1 cellular context compared by ENCODE assay signal in the genomic region with DNA sequence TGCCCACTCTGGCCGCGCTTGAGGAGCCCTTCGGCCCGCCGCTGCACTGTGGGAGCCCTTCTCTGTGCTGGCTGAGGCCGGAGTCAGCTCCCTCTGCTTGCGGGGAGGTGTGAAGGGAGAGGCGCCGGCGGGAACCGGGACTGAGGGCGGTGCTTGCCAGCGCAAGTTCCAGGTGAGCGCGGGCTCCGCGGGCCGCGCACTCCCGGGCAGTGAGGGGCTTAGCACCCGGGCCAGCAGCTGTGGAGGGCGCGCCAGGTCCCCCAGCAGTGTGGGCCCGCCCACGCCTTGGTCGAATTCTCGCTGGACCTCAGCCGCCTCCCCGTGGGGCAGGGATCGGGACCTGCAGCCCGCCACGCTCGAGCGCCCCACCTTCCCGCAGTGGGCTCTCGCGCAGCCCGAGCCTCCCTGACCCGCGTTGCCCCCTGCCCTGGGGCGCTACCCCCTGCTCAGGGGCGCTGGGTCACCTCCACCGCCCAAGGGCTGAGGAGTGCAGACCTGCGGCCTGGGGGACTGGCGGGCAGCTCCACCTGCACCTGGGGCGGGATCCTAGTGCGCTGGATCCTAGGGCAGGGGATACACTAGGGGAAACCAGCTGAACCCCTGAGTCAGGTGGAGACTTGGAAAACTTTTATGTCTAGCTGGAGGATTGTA.
TF ChIP-seq lines count a peak whose summit lies in the region.

No MANE protein-coding gene starts in this region.

TF ChIP-seq in GM23338, 12 proteins besides CTCF, POLR2A, EP300 and RAD21:
- no peak for TF ChIP-seq EZH2phosphoT487 (IDR thresholded peaks at IDR 0.05; ENCODE audit: unreplicated experiment)
- no peak for TF ChIP-seq JUNB (IDR thresholded peaks at IDR 0.05; ENCODE audit: unreplicated experiment)
- no peak for TF ChIP-seq STAT1 (IDR thresholded peaks at IDR 0.05; ENCODE audit: unreplicated experiment)
- no peak for TF ChIP-seq ZNF331 (CRISPR knock-in tag; IDR thresholded peaks at IDR 0.05; ENCODE audit: low read depth)
- TF ChIP-seq, protein P1, sequence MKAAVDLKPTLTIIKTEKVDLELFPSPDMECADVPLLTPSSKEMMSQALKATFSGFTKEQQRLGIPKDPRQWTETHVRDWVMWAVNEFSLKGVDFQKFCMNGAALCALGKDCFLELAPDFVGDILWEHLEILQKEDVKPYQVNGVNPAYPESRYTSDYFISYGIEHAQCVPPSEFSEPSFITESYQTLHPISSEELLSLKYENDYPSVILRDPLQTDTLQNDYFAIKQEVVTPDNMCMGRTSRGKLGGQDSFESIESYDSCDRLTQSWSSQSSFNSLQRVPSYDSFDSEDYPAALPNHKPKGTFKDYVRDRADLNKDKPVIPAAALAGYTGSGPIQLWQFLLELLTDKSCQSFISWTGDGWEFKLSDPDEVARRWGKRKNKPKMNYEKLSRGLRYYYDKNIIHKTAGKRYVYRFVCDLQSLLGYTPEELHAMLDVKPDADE (IDR thresholded peaks at IDR 0.05), result no peak
- no peak for TF ChIP-seq NANOG (IDR thresholded peaks at IDR 0.05; ENCODE audit: borderline replicate concordance)
- TF ChIP-seq ZNF114 (CRISPR knock-in tag; IDR thresholded peaks at IDR 0.05), result no peak
- TF ChIP-seq CREB1 (CRISPR knock-in tag; IDR thresholded peaks at IDR 0.05; ENCODE audit: low read depth), result no peak
- TF ChIP-seq, protein P2, sequence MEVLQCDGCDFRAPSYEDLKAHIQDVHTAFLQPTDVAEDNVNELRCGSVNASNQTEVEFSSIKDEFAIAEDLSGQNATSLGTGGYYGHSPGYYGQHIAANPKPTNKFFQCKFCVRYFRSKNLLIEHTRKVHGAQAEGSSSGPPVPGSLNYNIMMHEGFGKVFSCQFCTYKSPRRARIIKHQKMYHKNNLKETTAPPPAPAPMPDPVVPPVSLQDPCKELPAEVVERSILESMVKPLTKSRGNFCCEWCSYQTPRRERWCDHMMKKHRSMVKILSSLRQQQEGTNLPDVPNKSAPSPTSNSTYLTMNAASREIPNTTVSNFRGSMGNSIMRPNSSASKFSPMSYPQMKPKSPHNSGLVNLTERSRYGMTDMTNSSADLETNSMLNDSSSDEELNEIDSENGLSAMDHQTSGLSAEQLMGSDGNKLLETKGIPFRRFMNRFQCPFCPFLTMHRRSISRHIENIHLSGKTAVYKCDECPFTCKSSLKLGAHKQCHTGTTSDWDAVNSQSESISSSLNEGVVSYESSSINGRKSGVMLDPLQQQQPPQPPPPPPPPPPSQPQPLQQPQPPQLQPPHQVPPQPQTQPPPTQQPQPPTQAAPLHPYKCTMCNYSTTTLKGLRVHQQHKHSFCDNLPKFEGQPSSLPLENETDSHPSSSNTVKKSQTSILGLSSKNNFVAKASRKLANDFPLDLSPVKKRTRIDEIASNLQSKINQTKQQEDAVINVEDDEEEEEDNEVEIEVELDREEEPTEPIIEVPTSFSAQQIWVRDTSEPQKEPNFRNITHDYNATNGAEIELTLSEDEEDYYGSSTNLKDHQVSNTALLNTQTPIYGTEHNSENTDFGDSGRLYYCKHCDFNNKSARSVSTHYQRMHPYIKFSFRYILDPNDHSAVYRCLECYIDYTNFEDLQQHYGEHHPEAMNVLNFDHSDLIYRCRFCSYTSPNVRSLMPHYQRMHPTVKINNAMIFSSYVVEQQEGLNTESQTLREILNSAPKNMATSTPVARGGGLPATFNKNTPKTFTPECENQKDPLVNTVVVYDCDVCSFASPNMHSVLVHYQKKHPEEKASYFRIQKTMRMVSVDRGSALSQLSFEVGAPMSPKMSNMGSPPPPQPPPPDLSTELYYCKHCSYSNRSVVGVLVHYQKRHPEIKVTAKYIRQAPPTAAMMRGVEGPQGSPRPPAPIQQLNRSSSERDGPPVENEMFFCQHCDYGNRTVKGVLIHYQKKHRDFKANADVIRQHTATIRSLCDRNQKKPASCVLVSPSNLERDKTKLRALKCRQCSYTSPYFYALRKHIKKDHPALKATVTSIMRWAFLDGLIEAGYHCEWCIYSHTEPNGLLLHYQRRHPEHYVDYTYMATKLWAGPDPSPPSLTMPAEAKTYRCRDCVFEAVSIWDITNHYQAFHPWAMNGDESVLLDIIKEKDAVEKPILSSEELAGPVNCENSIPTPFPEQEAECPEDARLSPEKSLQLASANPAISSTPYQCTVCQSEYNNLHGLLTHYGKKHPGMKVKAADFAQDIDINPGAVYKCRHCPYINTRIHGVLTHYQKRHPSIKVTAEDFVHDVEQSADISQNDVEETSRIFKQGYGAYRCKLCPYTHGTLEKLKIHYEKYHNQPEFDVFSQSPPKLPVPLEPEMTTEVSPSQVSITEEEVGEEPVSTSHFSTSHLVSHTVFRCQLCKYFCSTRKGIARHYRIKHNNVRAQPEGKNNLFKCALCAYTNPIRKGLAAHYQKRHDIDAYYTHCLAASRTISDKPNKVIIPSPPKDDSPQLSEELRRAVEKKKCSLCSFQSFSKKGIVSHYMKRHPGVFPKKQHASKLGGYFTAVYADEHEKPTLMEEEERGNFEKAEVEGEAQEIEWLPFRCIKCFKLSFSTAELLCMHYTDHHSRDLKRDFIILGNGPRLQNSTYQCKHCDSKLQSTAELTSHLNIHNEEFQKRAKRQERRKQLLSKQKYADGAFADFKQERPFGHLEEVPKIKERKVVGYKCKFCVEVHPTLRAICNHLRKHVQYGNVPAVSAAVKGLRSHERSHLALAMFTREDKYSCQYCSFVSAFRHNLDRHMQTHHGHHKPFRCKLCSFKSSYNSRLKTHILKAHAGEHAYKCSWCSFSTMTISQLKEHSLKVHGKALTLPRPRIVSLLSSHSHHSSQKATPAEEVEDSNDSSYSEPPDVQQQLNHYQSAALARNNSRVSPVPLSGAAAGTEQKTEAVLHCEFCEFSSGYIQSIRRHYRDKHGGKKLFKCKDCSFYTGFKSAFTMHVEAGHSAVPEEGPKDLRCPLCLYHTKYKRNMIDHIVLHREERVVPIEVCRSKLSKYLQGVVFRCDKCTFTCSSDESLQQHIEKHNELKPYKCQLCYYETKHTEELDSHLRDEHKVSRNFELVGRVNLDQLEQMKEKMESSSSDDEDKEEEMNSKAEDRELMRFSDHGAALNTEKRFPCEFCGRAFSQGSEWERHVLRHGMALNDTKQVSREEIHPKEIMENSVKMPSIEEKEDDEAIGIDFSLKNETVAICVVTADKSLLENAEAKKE (CRISPR knock-in tag; IDR thresholded peaks at IDR 0.05), result no peak
- TF ChIP-seq POLR2AphosphoS5 (IDR thresholded peaks at IDR 0.05; ENCODE audit: low read depth), result no peak
- no peak for TF ChIP-seq REST (IDR thresholded peaks at IDR 0.05; ENCODE audit: unreplicated experiment)
- no peak for TF ChIP-seq EZH2 (IDR thresholded peaks at IDR 0.05; ENCODE audit: low read depth, unreplicated experiment)
TF ChIP-seq in GM23338: peak in this region for 0.
